In genomic region chr5:80407735-80408474, GRCh38 we compare ENCODE assay signal across 8 cellular contexts. TPM values are rescaled to one million over a fixed set of nuclear protein-coding genes. Genes with fewer than 3 reads are reported as not detected.
A peak's percentile ranks its signal among the peaks of the same experiment; 100 is the strongest.
DNase-seq lines count a peak whose midpoint lies in the region; ATAC-seq and TF ChIP-seq lines count a peak whose summit lies in the region.

Gene ZFYVE16 (plus strand): TSS chr5:80408064. CDS start chr5:80434148, 26,084 bp downstream.

- peak within 1 kb of the TSS; percentile 91 for H3K4me3 Mint-ChIP-seq in activated naive CD4-positive, alpha-beta T cell treated with anti-CD3 and anti-CD28 coated beads, Interleukin-2, amount 10 ng/mL, durations not matched to agents 7 days and 5 days

- in situ Hi-C loops in SK-MEL-5 (cut with HindIII; ENCODE audit: low pct_unique_long_range_greater_than_20kb, low sequenced_read_pairs) = no loop called here

- H3K36me3 ChIP-seq in gastroesophageal sphincter (no peaks in the 10 kb centered on the region), neutrophil (peaks cover 3% of the 10 kb centered on the region)

- no peaks in the 10 kb centered on the region for H3K27me3 Mint-ChIP-seq in activated naive CD4-positive, alpha-beta T cell treated with anti-CD3 and anti-CD28 coated beads, Interleukin-2, amount 10 ng/mL, durations not matched to agents 7 days and 5 days

- peak; percentile 65 to 77 for TF ChIP-seq POLR2A in gastroesophageal sphincter (IDR thresholded peaks at IDR 0.05)

- peak within 1 kb of the TSS; percentile 98 for H3K27ac Mint-ChIP-seq in activated naive CD4-positive, alpha-beta T cell treated with anti-CD3 and anti-CD28 coated beads, Interleukin-2, amount 10 ng/mL, durations not matched to agents 7 days and 5 days

- DNase-seq in GM03348 (ENCODE audit: low spot score) = peak; percentile 99
- DNase-seq in HFF-Myc (ENCODE audit: extremely low read depth, low read depth) = peak; percentile 91
- DNase-seq in MV-4-11 (lab: John Stamatoyannopoulos, UW) = peak; percentile 96
- peak; percentile 99 for DNase-seq in SK-MEL-5 (ENCODE audit: low read depth, low spot score)
- DNase-seq in activated naive CD4-positive, alpha-beta T cell treated with anti-CD3 and anti-CD28 coated beads, Interleukin-2, amount 10 ng/mL, durations not matched to agents 7 days and 5 days = peak; percentile 97
- peak; percentile 75 to 100 (median 97) for DNase-seq in substantia nigra (lab: John Stamatoyannopoulos, UW)

- H3K9me3 Mint-ChIP-seq in activated naive CD4-positive, alpha-beta T cell treated with anti-CD3 and anti-CD28 coated beads, Interleukin-2, amount 10 ng/mL, durations not matched to agents 7 days and 5 days = no peaks in the 10 kb centered on the region

- peak within 1 kb of the TSS; percentile 96 for H3K4me3 ChIP-seq in HFF-Myc (replicated peaks; ENCODE audit: low read depth, low read length)
- H3K4me3 ChIP-seq in gastroesophageal sphincter = peak within 1 kb of the TSS; percentile 70 to 90
- H3K4me3 ChIP-seq in neutrophil (ENCODE audit: low read depth in 1 of 2, low read length in 1 of 2) = peak within 1 kb of the TSS; percentile 94 to 96

- ATAC-seq in gastroesophageal sphincter = peak; percentile 98

- H3K36me3 Mint-ChIP-seq in activated naive CD4-positive, alpha-beta T cell treated with anti-CD3 and anti-CD28 coated beads, Interleukin-2, amount 10 ng/mL, durations not matched to agents 7 days and 5 days = peaks cover 3% of the 10 kb centered on the region

- TF ChIP-seq CTCF in HFF-Myc (IDR thresholded peaks at IDR 0.05; ENCODE audit: low read depth, low read length, missing control alignments) (no peak), gastroesophageal sphincter (IDR thresholded peaks at IDR 0.05) (peak in 3 of 4 experiments; percentile 51 to 60 (median 59)), neutrophil (IDR thresholded peaks at IDR 0.05) (peak; percentile 52)

- CTCF ChIA-PET in activated naive CD4-positive, alpha-beta T cell treated with anti-CD3 and anti-CD28 coated beads, Interleukin-2, amount 10 ng/mL, durations not matched to agents 7 days and 5 days (lab: Charles Lee) = no interaction called here

- H3K4me1 Mint-ChIP-seq in activated naive CD4-positive, alpha-beta T cell treated with anti-CD3 and anti-CD28 coated beads, Interleukin-2, amount 10 ng/mL, durations not matched to agents 7 days and 5 days = peaks cover 22% of the 10 kb centered on the region

- H3K27me3 ChIP-seq in gastroesophageal sphincter (no peaks in the 10 kb centered on the region), neutrophil (no peaks in the 10 kb centered on the region)

- TF ChIP-seq EP300 in gastroesophageal sphincter (IDR thresholded peaks at IDR 0.05) = no peak

- H3K27ac ChIP-seq in gastroesophageal sphincter (peak within 1 kb of the TSS; percentile 82 to 98 (median 98)), neutrophil (peak within 1 kb of the TSS; percentile 99), substantia nigra (ENCODE audit: low read depth, low read length, poor library complexity, severe bottlenecking) (peak within 1 kb of the TSS; percentile 97)

- WGBS in gastroesophageal sphincter (ENCODE audit: low coverage in 1 of 2), 2 donors = 3% methylated on average over 6 of the region's 64 CpGs; no CpG with 5 or more reads in 1 of the 2 donors

- no peaks in the 10 kb centered on the region for H3K9me3 ChIP-seq in gastroesophageal sphincter
- H3K9me3 ChIP-seq in neutrophil = no peaks in the 10 kb centered on the region

- H3K4me1 ChIP-seq in gastroesophageal sphincter (peaks cover 0 to 37% (median 9%) of the 10 kb centered on the region in 3 donors), neutrophil (ENCODE audit: control insufficient read depth in 1 of 2, insufficient read depth in 1 of 2, low read depth in 1 of 2, low read length in 1 of 2) (peaks cover 33% of the 10 kb centered on the region in 2 experiments)

RNA-seq across cellular contexts. Expression of gene ZFYVE16, which starts in this region (rescaled TPM):
- total RNA-seq in SK-MEL-5 (2014; rRNA removed; shearing (Covaris generic)) = 182 and 212 TPM in 2 replicates
- polyA plus RNA-seq in SK-MEL-5 (2015; cell fraction: cytosol; rRNA removed) = 116 and 185 TPM in 2 replicates
- polyA plus RNA-seq in SK-MEL-5 (2015; cell fraction: nucleus; rRNA removed) = 626 and 708 TPM in 2 replicates
- 10 to 100 TPM; 23.6 to 33.8 (median 26.9) TPM for total RNA-seq in gastroesophageal sphincter

Comparison
In these comparisons a context has a peak if more than half of its experiments do, and no peak if none do; other contexts are left out.
1. Peak in every context shown above with its lines: DNase-seq, ATAC-seq, H3K4me3 ChIP-seq and H3K27ac ChIP-seq.